8 cellular contexts compared by ENCODE assay signal in the genomic region with DNA sequence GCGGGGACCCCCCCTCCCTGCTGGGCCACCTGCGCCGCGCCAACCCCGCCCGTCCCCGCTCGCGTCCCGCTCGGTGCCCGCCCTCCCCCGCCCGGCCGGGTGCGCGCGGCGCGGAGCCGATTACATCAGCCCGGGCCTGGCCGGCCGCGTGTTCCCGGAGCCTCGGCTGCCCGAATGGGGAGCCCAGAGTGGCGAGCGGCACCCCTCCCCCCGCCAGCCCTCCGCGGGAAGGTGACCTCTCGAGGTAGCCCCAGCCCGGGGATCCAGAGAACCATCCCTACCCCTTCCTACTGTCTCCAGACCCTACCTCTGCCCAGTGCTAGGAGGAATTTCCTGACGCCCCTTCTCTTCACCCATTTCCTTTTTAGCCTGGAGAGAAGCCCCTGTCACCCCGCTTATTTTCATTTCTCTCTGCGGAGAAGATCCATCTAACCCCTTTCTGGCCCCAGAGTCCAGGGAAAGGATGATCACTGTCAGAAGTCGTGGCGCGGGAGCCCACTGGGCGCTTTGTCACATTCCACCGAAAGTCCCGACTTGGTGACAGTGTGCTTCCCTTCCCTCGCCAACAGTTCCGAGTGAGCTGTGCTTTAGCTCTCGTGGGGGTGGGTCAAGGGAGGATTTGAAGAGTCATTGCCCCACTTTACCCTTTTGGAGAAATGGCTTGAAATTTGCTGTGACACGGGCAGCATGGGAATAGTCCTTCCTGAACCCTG. TPM values are rescaled to one million over a fixed set of nuclear protein-coding genes. Genes with fewer than 3 reads are reported as not detected.
A peak's percentile ranks its signal among the peaks of the same experiment; 100 is the strongest.
DNase-seq lines count a peak whose midpoint lies in the region; ATAC-seq and TF ChIP-seq lines count a peak whose summit lies in the region.

No MANE protein-coding gene starts in this region.

- peaks cover 6% of the 10 kb centered on the region for H3K9me3 Mint-ChIP-seq in glutamatergic neuron (ENCODE audit: unreplicated experiment)

- ATAC-seq in GM19324 (IDR thresholded peaks at IDR 0.05; ENCODE audit: low FRiP score, unreplicated experiment) (peak; percentile 22), upper lobe of left lung (ENCODE audit: low FRiP score in 2 of 2) (peak; percentile 9 to 38), HG03442 (IDR thresholded peaks at IDR 0.05; ENCODE audit: unreplicated experiment) (no peak)

- peaks cover 9% of the 10 kb centered on the region for H3K4me1 Mint-ChIP-seq in glutamatergic neuron (ENCODE audit: low read depth, unreplicated experiment)

- TF ChIP-seq POLR2A in upper lobe of left lung (IDR thresholded peaks at IDR 0.05): no peak

- DNase-seq in AG10803 (ENCODE audit: low read depth) (peak; percentile 56), OCI-M1 (lab: John Stamatoyannopoulos, UW) (peak; percentile 72), glutamatergic neuron (peak; percentile 51), nucleus accumbens (lab: John Stamatoyannopoulos, UW) (peak in 42 of 56 donors; percentile 10 to 80 (median 41)), upper lobe of left lung (peak; percentile 82 to 96)
- DNase-seq in activated naive CD4-positive, alpha-beta T cell treated with Interleukin-2 at 50 U/mL for 16 hours: peak; percentile 76

- H3K27ac Mint-ChIP-seq in glutamatergic neuron (ENCODE audit: unreplicated experiment): peak overlapping the region; percentile 72

- peaks cover 40 to 65% (median 50%) of the 10 kb centered on the region in 4 donors for H3K4me1 ChIP-seq in upper lobe of left lung

- WGBS in upper lobe of left lung, 2 donors: 12 to 25% methylated on average over 13 to 14 of the region's 48 CpGs

- H3K4me3 ChIP-seq in AG10803 (ENCODE audit: low read length) (peak overlapping the region; percentile 70), upper lobe of left lung (peak overlapping the region; percentile 64 to 80 (median 75))

- TF ChIP-seq EP300 in upper lobe of left lung (IDR thresholded peaks at IDR 0.05): no peak

- H3K36me3 Mint-ChIP-seq in glutamatergic neuron (ENCODE audit: unreplicated experiment): no peaks in the 10 kb centered on the region

- peak overlapping the region; percentile 88 for H3K4me3 Mint-ChIP-seq in glutamatergic neuron (ENCODE audit: unreplicated experiment)

- TF ChIP-seq CTCF in AG10803 (conservative IDR thresholded peaks at IDR 0.05; ENCODE audit: low read length) (no peak), glutamatergic neuron (IDR thresholded peaks at IDR 0.05; ENCODE audit: partially characterized antibody, unreplicated experiment) (no peak), upper lobe of left lung (IDR thresholded peaks at IDR 0.05) (no peak)

- H3K27me3 ChIP-seq in upper lobe of left lung: no peaks in the 10 kb centered on the region

- H3K27me3 Mint-ChIP-seq in glutamatergic neuron (ENCODE audit: unreplicated experiment): peaks cover 16% of the 10 kb centered on the region

- peaks cover 0 to 13% (median 5%) of the 10 kb centered on the region in 4 donors for H3K36me3 ChIP-seq in upper lobe of left lung

- H3K27ac ChIP-seq in upper lobe of left lung: peak overlapping the region; percentile 84 to 97 (median 94)

- H3K9me3 ChIP-seq in upper lobe of left lung: no peaks in the 10 kb centered on the region

RNA-seq across cellular contexts. Expression of gene VEGFA, which starts 2.0 kb away (rescaled TPM):
- total RNA-seq in glutamatergic neuron (ENCODE audit: unreplicated experiment) (21.6 TPM), upper lobe of left lung (100 to 1,000 TPM; 129 to 564 (median 261) TPM)
